11 cellular contexts compared by ENCODE assay signal in genomic region chr1:27572679-27573426, GRCh38. TPM values are rescaled to one million over a fixed set of nuclear protein-coding genes. Genes with fewer than 3 reads are reported as not detected.
A peak's percentile ranks its signal among the peaks of the same experiment; 100 is the strongest.
DNase-seq lines count a peak whose midpoint lies in the region; ATAC-seq and TF ChIP-seq lines count a peak whose summit lies in the region.
"Had no signal": no experiment of that assay in that cellular context is flagged by ENCODE, and none has a peak within 500 bp of the region (broad histone marks: within the 10 kb centered on the region; RNA-seq: fewer than 3 reads in every experiment).

No MANE protein-coding gene starts in this region.

- H3K9me3 Mint-ChIP-seq in glutamatergic neuron (ENCODE audit: unreplicated experiment) = peaks cover 8% of the 10 kb centered on the region

- peaks cover 65% of the 10 kb centered on the region for H3K4me1 Mint-ChIP-seq in glutamatergic neuron (ENCODE audit: low read depth, unreplicated experiment)

- peak; percentile 68 for DNase-seq in SK-N-DZ (ENCODE audit: low spot score)
- peak; percentile 67 for DNase-seq in glutamatergic neuron
- DNase-seq in prostate gland (ENCODE audit: low spot score) = no peak
- no peak for DNase-seq in left lobe of liver (ENCODE audit: low spot score)
- DNase-seq in effector CD8-positive, alpha-beta T cell (lab: John Stamatoyannopoulos, UW) = no peak
- no peak for DNase-seq in amniotic stem cell (lab: John Stamatoyannopoulos, UW)
- DNase-seq: activated gamma-delta T cell treated with Interleukin-2 at 50 U/mL for 16 hours, EL had no signal

- peak overlapping the region in 8 of 11 experiments; percentile 19 to 86 (median 50); a peak in 14 of 22 replicates for H3K27ac ChIP-seq in BLaER1 treated with 17β-estradiol and CSF1 and Interleukin-3, amounts not matched to agents 10 nM and 100 nM
- H3K27ac ChIP-seq in prostate gland = peak overlapping the region; percentile 86 to 91
- H3K27ac ChIP-seq: SJSA1 had no signal

- H3K9ac ChIP-seq in BLaER1 treated with 17β-estradiol and CSF1 and Interleukin-3, amounts not matched to agents 10 nM and 100 nM = peak overlapping the region in 9 of 11 experiments; percentile 18 to 80 (median 46); a peak in 15 of 22 replicates

- 43% methylated on average over 14 of the region's 14 CpGs for WGBS in prostate gland

- no peaks in the 10 kb centered on the region for H3K9me3 ChIP-seq in BLaER1 treated with 17β-estradiol and CSF1 and Interleukin-3, amounts not matched to agents 10 nM and 100 nM (replicated peaks in 1 of 11)
- no peaks in the 10 kb centered on the region for H3K9me3 ChIP-seq in prostate gland
- H3K9me3 ChIP-seq: SJSA1 had no signal

- H3K27ac Mint-ChIP-seq in glutamatergic neuron (ENCODE audit: unreplicated experiment) = peak overlapping the region; percentile 81

- peak overlapping the region; percentile 88 for H3K4me3 Mint-ChIP-seq in glutamatergic neuron (ENCODE audit: unreplicated experiment)

- H3K36me3 Mint-ChIP-seq in glutamatergic neuron (ENCODE audit: unreplicated experiment) = no peaks in the 10 kb centered on the region

- ATAC-seq in left lobe of liver (no peak), GM18520 (IDR thresholded peaks at IDR 0.05; ENCODE audit: unreplicated experiment) (no peak)

- H3K4me2 ChIP-seq in BLaER1 treated with 17β-estradiol and CSF1 and Interleukin-3, amounts not matched to agents 10 nM and 100 nM = peak overlapping the region; percentile 60 to 98 (median 94)

- no peaks in the 10 kb centered on the region for H3K27me3 ChIP-seq in BLaER1 treated with 17β-estradiol and CSF1 and Interleukin-3, amounts not matched to agents 10 nM and 100 nM
- H3K27me3 ChIP-seq in prostate gland (replicated peaks; ENCODE audit: insufficient read depth) = no peaks in the 10 kb centered on the region
- H3K27me3 ChIP-seq: SJSA1 had no signal

- peaks cover 20% of the 10 kb centered on the region for H3K27me3 Mint-ChIP-seq in glutamatergic neuron (ENCODE audit: unreplicated experiment)

- intact Hi-C loops in prostate gland (cut with DNase I) = no loop called here

- H4K20me1 ChIP-seq in BLaER1 treated with 17β-estradiol and CSF1 and Interleukin-3, amounts not matched to agents 10 nM and 100 nM = peaks cover 88 to 100% (median 98%) of the 10 kb centered on the region in 11 experiments

- peaks cover 95 to 100% (median 99%) of the 10 kb centered on the region in 10 experiments for H3K4me1 ChIP-seq in BLaER1 treated with 17β-estradiol and CSF1 and Interleukin-3, amounts not matched to agents 10 nM and 100 nM
- peaks cover 30% of the 10 kb centered on the region for H3K4me1 ChIP-seq in prostate gland (replicated peaks)

- TF ChIP-seq CTCF in glutamatergic neuron (IDR thresholded peaks at IDR 0.05; ENCODE audit: partially characterized antibody, unreplicated experiment) (no peak), prostate gland (IDR thresholded peaks at IDR 0.05) (no peak)

- H3K4me3 ChIP-seq in BLaER1 treated with 17β-estradiol and CSF1 and Interleukin-3, amounts not matched to agents 10 nM and 100 nM = peak overlapping the region in 2 of 10 experiments; percentile 7; a peak in 1 of 20 replicates
- no peak overlapping the region for H3K4me3 ChIP-seq in prostate gland
- H3K4me3 ChIP-seq: SJSA1 had no signal

- no peak for TF ChIP-seq POLR2A in prostate gland (IDR thresholded peaks at IDR 0.05)

- H3K36me3 ChIP-seq in BLaER1 treated with 17β-estradiol and CSF1 and Interleukin-3, amounts not matched to agents 10 nM and 100 nM = peaks cover 0 to 7% (median 0%) of the 10 kb centered on the region in 11 experiments; a peak in 4 of 22 replicates
- no peaks in the 10 kb centered on the region for H3K36me3 ChIP-seq in prostate gland

RNA-seq across cellular contexts. Expression of gene AHDC1, which starts 31.1 kb away (rescaled TPM):
- 1.5 and 3.5 TPM in 2 replicates for polyA plus RNA-seq in SK-N-DZ (2014; cell fraction: cytosol; rRNA removed)
- polyA plus RNA-seq in SK-N-DZ (2014; cell fraction: nucleus; rRNA removed) = 3.2 and 3.8 TPM in 2 replicates
- total RNA-seq in glutamatergic neuron (ENCODE audit: unreplicated experiment) (131 TPM), prostate gland (10 to 100 TPM; 27.1 to 83.7 TPM), left lobe of liver (20.0 TPM)

Comparison
In these comparisons a context has a peak if more than half of its experiments do, and no peak if none do; other contexts are left out.
1. DNase-seq: peak in SK-N-DZ (single experiment) and glutamatergic neuron (single experiment); none in prostate gland (single experiment), left lobe of liver (single experiment), effector CD8-positive, alpha-beta T cell (single experiment) and amniotic stem cell (single experiment).